ENCODE assay signal across 8 cellular contexts in the genomic region with DNA sequence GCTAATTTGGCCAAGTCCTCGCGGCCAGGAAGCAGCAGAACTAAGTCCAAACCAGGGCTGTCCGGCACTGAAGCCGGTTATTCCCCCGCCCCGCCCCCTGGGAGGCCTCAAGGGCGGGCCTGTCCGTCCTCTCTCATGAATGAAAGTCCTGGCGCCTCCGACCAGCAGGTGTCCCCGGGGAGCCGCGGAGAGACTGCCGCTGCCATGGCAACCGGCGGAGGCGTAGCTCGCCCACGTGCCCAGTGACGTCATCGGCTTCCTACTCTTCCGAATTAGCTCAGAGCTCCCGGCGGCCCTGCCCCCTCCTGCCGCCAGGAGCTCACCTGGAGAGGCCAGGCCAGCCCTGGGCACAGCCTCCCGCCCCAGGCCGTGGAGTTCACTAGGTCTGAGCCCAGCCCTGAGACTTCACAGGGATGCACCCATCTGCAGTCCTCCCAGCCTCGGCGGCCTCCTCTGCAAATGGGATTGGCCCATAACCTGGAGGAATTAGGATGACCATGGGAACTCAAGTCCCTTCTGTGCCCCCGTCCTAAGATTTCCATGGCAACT. TPM values are rescaled to one million over a fixed set of nuclear protein-coding genes. Genes with fewer than 3 reads are reported as not detected.
DNase-seq lines count a peak whose midpoint lies in the region; ATAC-seq and TF ChIP-seq lines count a peak whose summit lies in the region.

No MANE protein-coding gene starts in this region.

- peak; percentile 43 for ATAC-seq in HG02852 (IDR thresholded peaks at IDR 0.05; ENCODE audit: unreplicated experiment)
- ATAC-seq in left ventricle myocardium superior, result peak; percentile 76

- peaks cover 5% of the 10 kb centered on the region for H3K4me1 Mint-ChIP-seq in progenitor cell of endocrine pancreas (ENCODE audit: low read depth)

- peak overlapping the region; percentile 72 for H3K4me3 Mint-ChIP-seq in progenitor cell of endocrine pancreas (ENCODE audit: low read depth)

- peak overlapping the region; percentile 87 for H3K27ac Mint-ChIP-seq in progenitor cell of endocrine pancreas

- no peaks in the 10 kb centered on the region for H3K9me3 Mint-ChIP-seq in progenitor cell of endocrine pancreas (ENCODE audit: low read depth)

- H3K27me3 Mint-ChIP-seq in progenitor cell of endocrine pancreas, result peaks cover 3% of the 10 kb centered on the region

- DNase-seq in NCI-H187 (lab: John Stamatoyannopoulos, UW) (peak; percentile 87 to 94), T-helper 2 cell (peak; percentile 90 to 97 (median 93)), anterior cingulate cortex (lab: John Stamatoyannopoulos, UW) (peak; percentile 67 to 99 (median 97)), left ventricle myocardium superior (peak; percentile 99), progenitor cell of endocrine pancreas (ENCODE audit: low spot score, unreplicated experiment) (peak; percentile 98), ureter (ENCODE audit: low spot score) (peak; percentile 100)

- intact Hi-C loops in left ventricle myocardium superior (cut with micrococcal nuclease), result no loop called here

- H3K36me3 Mint-ChIP-seq in progenitor cell of endocrine pancreas (ENCODE audit: insufficient read depth), result peaks cover 2% of the 10 kb centered on the region

- peak; percentile 67 for TF ChIP-seq CTCF in GM12872 (IDR thresholded peaks at IDR 0.05; ENCODE audit: insufficient read depth, low read depth, low read length)
- peak; percentile 83 for TF ChIP-seq CTCF in progenitor cell of endocrine pancreas (IDR thresholded peaks at IDR 0.05; ENCODE audit: unreplicated experiment)

RNA-seq across cellular contexts. Expression of a gene that starts 1.3 kb away (rescaled TPM):
- 2.3 TPM for total RNA-seq in left ventricle myocardium superior
- 14.0 and 15.5 TPM in 2 replicates for total RNA-seq in progenitor cell of endocrine pancreas
- 7.7 TPM for total RNA-seq in ureter

RNA-seq across cellular contexts. Expression of a gene that starts 13.7 kb away (rescaled TPM):
- 23.6 TPM for total RNA-seq in left ventricle myocardium superior
- 183 and 192 TPM in 2 replicates for total RNA-seq in progenitor cell of endocrine pancreas
- total RNA-seq in ureter, result 89.8 TPM

RNA-seq across cellular contexts. Expression of a gene that starts 20.5 kb away (rescaled TPM):
- 13.7 TPM for total RNA-seq in left ventricle myocardium superior
- total RNA-seq in progenitor cell of endocrine pancreas, result 17.4 and 17.9 TPM in 2 replicates
- total RNA-seq in ureter, result 17.7 TPM

RNA-seq across cellular contexts. Expression of a gene that starts 21.2 kb away (rescaled TPM):
- 12.2 TPM for total RNA-seq in left ventricle myocardium superior
- 22.5 and 25.0 TPM in 2 replicates for total RNA-seq in progenitor cell of endocrine pancreas
- 44.1 TPM for total RNA-seq in ureter

RNA-seq across cellular contexts. Expression of a gene that starts 42.5 kb away (rescaled TPM):
- total RNA-seq in left ventricle myocardium superior (2.6 TPM), progenitor cell of endocrine pancreas (33.4 and 38.4 TPM in 2 replicates), ureter (7.4 TPM)

Comparison
In these comparisons a context has a peak if more than half of its experiments do, and no peak if none do; other contexts are left out.
1. Peak in every context shown above with its lines: DNase-seq and ATAC-seq.